Comparison of ENCODE assay signal across 8 cellular contexts in the genomic region with DNA sequence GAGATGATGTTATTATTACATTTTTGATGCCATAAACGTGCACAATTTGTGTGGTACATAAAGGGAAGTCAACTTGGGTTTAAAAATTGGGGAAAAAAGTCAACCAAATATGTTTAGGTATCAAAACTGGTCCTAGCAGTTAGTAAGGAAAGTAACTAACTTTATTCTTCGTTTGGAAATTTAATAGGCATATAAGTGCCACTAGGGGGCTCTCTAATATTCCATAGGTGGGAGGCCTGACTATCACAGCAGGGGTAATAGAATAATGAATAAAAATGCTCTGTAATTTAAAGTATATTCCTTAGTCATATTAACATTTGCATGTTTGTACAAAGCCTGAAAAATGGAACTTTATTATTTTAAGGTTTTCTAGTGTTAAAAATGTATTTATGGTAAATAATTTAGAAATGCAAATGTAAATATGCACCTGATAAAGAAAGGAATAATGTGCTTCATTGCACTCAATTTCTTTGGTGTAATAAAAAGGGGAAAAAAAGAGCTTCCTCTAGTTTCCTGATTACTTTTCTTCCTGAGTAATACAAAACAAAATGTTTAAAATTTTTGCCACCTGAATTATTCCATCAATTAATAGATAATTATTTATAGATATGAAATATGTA.
DNase-seq lines count a peak whose midpoint lies in the region; ATAC-seq and TF ChIP-seq lines count a peak whose summit lies in the region.

No MANE protein-coding gene starts in this region.

- TF ChIP-seq EP300 in sigmoid colon (IDR thresholded peaks at IDR 0.05): no peak

- intact Hi-C loops in esophagus squamous epithelium (cut with DNase I): no loop called here
- intact Hi-C loops in sigmoid colon (cut with DNase I): no loop called here

- H3K27me3 ChIP-seq in esophagus squamous epithelium (peaks cover 0 to 4% (median 0%) of the 10 kb centered on the region in 4 donors), sigmoid colon (no peaks in the 10 kb centered on the region)

- H3K9me3 ChIP-seq in esophagus squamous epithelium: no peaks in the 10 kb centered on the region
- no peaks in the 10 kb centered on the region for H3K9me3 ChIP-seq in sigmoid colon

- no peak overlapping the region for H3K27ac ChIP-seq in esophagus squamous epithelium
- no peak overlapping the region for H3K27ac ChIP-seq in sigmoid colon

- no peaks in the 10 kb centered on the region for H3K36me3 ChIP-seq in esophagus squamous epithelium
- no peaks in the 10 kb centered on the region for H3K36me3 ChIP-seq in sigmoid colon

- peak; percentile 38 to 55 for DNase-seq in AML-193 (lab: John Stamatoyannopoulos, UW)
- peak; percentile 27 for DNase-seq in RPMI7951 (ENCODE audit: low read depth)
- no peak for DNase-seq in esophagus squamous epithelium (lab: John Stamatoyannopoulos, UW)
- no peak for DNase-seq in sigmoid colon
- DNase-seq in COLO668 (lab: John Stamatoyannopoulos, UW; ENCODE audit: unreplicated experiment): no peak
- DNase-seq in activated CD8-positive, alpha-beta memory T cell treated with anti-CD3 and anti-CD28 coated beads, Interleukin-2, amount 50 U/mL, for 4 hours: no peak

- H3K4me3 ChIP-seq in esophagus squamous epithelium (no peak overlapping the region), sigmoid colon (no peak overlapping the region)

- H3K4me1 ChIP-seq in esophagus squamous epithelium (no peaks in the 10 kb centered on the region), sigmoid colon (no peaks in the 10 kb centered on the region)

- TF ChIP-seq CTCF in GM12872 (IDR thresholded peaks at IDR 0.05; ENCODE audit: insufficient read depth, low read depth, low read length) (peak; percentile 53; the same call in 2 of the 3 replicates), esophagus squamous epithelium (IDR thresholded peaks at IDR 0.05) (peak; percentile 43 to 74 (median 48)), sigmoid colon (IDR thresholded peaks at IDR 0.05) (peak in 3 of 4 experiments; percentile 23 to 64 (median 47))

- ATAC-seq in HG03432 (IDR thresholded peaks at IDR 0.05; ENCODE audit: unreplicated experiment): peak; percentile 59

- TF ChIP-seq POLR2A in esophagus squamous epithelium (IDR thresholded peaks at IDR 0.05) (no peak), sigmoid colon (IDR thresholded peaks at IDR 0.05) (no peak)

- WGBS in esophagus squamous epithelium, 2 donors: 0% methylated on average over 2 of the region's 2 CpGs
- WGBS in sigmoid colon, 2 donors: 1 to 2% methylated on average over 2 of the region's 2 CpGs

Comparison
In these comparisons a context has a peak if more than half of its experiments do, and no peak if none do; other contexts are left out.
1. DNase-seq: peak in AML-193 (2 of 2) and RPMI7951 (single experiment); none in esophagus squamous epithelium (single experiment), sigmoid colon (single experiment), COLO668 (single experiment) and activated CD8-positive, alpha-beta memory T cell treated with anti-CD3 and anti-CD28 coated beads, Interleukin-2, amount 50 U/mL, for 4 hours (single experiment).
2. Peak in every context shown above with its lines, with median percentiles within 50 percentile points of each other: CTCF ChIP-seq.